In genomic region chr14:79369359-79370332, GRCh38 we compare ENCODE assay signal across 11 cellular contexts.
DNase-seq lines count a peak whose midpoint lies in the region; ATAC-seq and TF ChIP-seq lines count a peak whose summit lies in the region.
"Had no signal": no experiment of that assay in that cellular context is flagged by ENCODE, and none has a peak within 500 bp of the region (broad histone marks: within the 10 kb centered on the region; RNA-seq: fewer than 3 reads in every experiment).

No MANE protein-coding gene starts in this region.

- CTCF ChIA-PET in GM10248 (lab: Yijun Ruan, JAX), result no interaction called here

- TF ChIP-seq CTCF in spleen (IDR thresholded peaks at IDR 0.05 in 8 of 11, conservative IDR thresholded peaks at IDR 0.05 in 3 of 11) (no peak), GM10248 (IDR thresholded peaks at IDR 0.05; ENCODE audit: control extremely low read depth, extremely low read depth, low read depth, missing control alignments) (no peak)

- no peak for TF ChIP-seq POLR2A in spleen (IDR thresholded peaks at IDR 0.05)

- H3K4me1 ChIP-seq in spleen, result no peaks in the 10 kb centered on the region

- H3K9me3 ChIP-seq in spleen, result no peaks in the 10 kb centered on the region

- DNase-seq in GM03348 (ENCODE audit: low spot score), result peak; percentile 85
- DNase-seq in OCI-M1 (lab: John Stamatoyannopoulos, UW), result peak; percentile 66
- DNase-seq in fibroblast of peridontal ligament (ENCODE audit: extremely low read depth), result peak; percentile 9
- peak; percentile 42 for DNase-seq in renal cortical epithelial cell (ENCODE audit: low read depth)
- DNase-seq in spleen, result no peak
- no peak for DNase-seq in NOMO-1 treated with DMSO at 0.1 percent for 48 hours (lab: John Stamatoyannopoulos, UW; ENCODE audit: unreplicated experiment)
- DNase-seq in GM10248 (ENCODE audit: extremely low spot score), result no peak
- DNase-seq: NCI-H1436 treated with DMSO at 0.1 percent for 48 hours had no signal

- no peaks in the 10 kb centered on the region for H3K36me3 ChIP-seq in spleen

- H3K27ac ChIP-seq in spleen, result no peak overlapping the region
- H3K27ac ChIP-seq: coronary artery, SK-N-MC had no signal

- WGBS in spleen, 5 donors, result 63 to 79% (median 72%) methylated on average over 10 of the region's 10 CpGs

- H3K4me3 ChIP-seq in spleen, result no peak overlapping the region
- H3K4me3 ChIP-seq: coronary artery, SK-N-MC had no signal

- no peak for ATAC-seq in HG03175 (IDR thresholded peaks at IDR 0.05; ENCODE audit: unreplicated experiment)

- intact Hi-C loops in spleen (cut with DNase I; ENCODE audit: low total_unique reads), result no loop called here

- POLR2A ChIA-PET in GM10248 (lab: Yijun Ruan, JAX), result no interaction called here

- no peaks in the 10 kb centered on the region for H3K27me3 ChIP-seq in spleen (replicated peaks in 1 of 7)

Comparison
In these comparisons a context has a peak if more than half of its experiments do, and no peak if none do; other contexts are left out.
1. DNase-seq: peak in GM03348 (single experiment), OCI-M1 (single experiment), fibroblast of peridontal ligament (single experiment) and renal cortical epithelial cell (single experiment); none in spleen (single experiment), NOMO-1 treated with DMSO at 0.1 percent for 48 hours (single experiment) and GM10248 (single experiment).